In the genomic region with DNA sequence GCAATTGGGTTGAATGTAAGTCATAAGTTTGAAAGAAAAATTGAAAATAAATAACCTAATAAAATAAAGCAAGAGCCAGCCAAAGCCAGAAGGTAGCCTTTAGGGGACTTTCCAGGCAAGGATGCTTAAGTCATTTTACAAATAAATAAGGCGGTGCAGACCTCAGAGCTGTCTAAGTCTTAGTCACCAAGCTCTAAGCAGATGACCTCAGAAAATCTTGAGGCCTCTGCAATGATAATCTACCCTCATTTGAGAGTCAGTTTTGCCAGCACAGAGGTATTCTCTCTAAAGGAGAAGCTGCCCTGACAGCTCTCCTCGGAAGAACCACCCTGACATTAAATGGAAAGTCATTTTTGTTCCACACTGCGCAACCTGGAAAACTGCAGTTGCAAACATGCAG, we compare ENCODE assay signal across 9 cellular contexts.
A peak's percentile ranks its signal among the peaks of the same experiment; 100 is the strongest.
DNase-seq lines count a peak whose midpoint lies in the region; ATAC-seq and TF ChIP-seq lines count a peak whose summit lies in the region.
"Had no signal": no experiment of that assay in that cellular context is flagged by ENCODE, and none has a peak within 500 bp of the region (broad histone marks: within the 10 kb centered on the region; RNA-seq: fewer than 3 reads in every experiment).

No MANE protein-coding gene starts in this region.

- peak overlapping the region; percentile 64 for H3K4me2 ChIP-seq in DOHH2 (ENCODE audit: low read length)

- H3K27me3 ChIP-seq in DOHH2 (ENCODE audit: control insufficient read depth, low read length), result no peaks in the 10 kb centered on the region

- H3K9me2 ChIP-seq in DOHH2 (replicated peaks; ENCODE audit: control insufficient read depth, low read length), result no peaks in the 10 kb centered on the region

- peaks cover 97% of the 10 kb centered on the region for H3F3A ChIP-seq in DOHH2 (ENCODE audit: control insufficient read depth, insufficient read depth)

- peak; percentile 57 for ATAC-seq in GM19452 (IDR thresholded peaks at IDR 0.05; ENCODE audit: unreplicated experiment)
- peak; percentile 50 for ATAC-seq in HG03280 (IDR thresholded peaks at IDR 0.05; ENCODE audit: unreplicated experiment)

- DNase-seq in choroid plexus epithelial cell (ENCODE audit: low read depth) (peak; percentile 47), mesenteric fat pad (ENCODE audit: low spot score) (no peak), NCI-H146 (lab: John Stamatoyannopoulos, UW) (no peak), hypothalamus (lab: John Stamatoyannopoulos, UW) (no peak)
- no peak for DNase-seq in activated CD8-positive, alpha-beta memory T cell treated with anti-CD3 and anti-CD28 coated beads for 24 hours
- DNase-seq: GOT3 had no signal

- TF ChIP-seq CTCF in DOHH2 (IDR thresholded peaks at IDR 0.05; ENCODE audit: low read depth, low read length, poor library complexity, severe bottlenecking) (no peak), choroid plexus epithelial cell (conservative IDR thresholded peaks at IDR 0.05; ENCODE audit: low read depth, low read length) (no peak)

- no peaks in the 10 kb centered on the region for H3K9me3 ChIP-seq in DOHH2 (ENCODE audit: control insufficient read depth, insufficient read depth, low read length)

- peaks cover 100% of the 10 kb centered on the region for H3K79me2 ChIP-seq in DOHH2 (ENCODE audit: control insufficient read depth, low read length)

- H3K36me3 ChIP-seq in DOHH2 (ENCODE audit: control insufficient read depth, low read length), result peaks cover 98% of the 10 kb centered on the region

- peak overlapping the region; percentile 87 for H3K27ac ChIP-seq in DOHH2 (ENCODE audit: low read depth, low read length)

- H4K20me1 ChIP-seq in DOHH2 (ENCODE audit: control insufficient read depth, insufficient read depth, low read depth, low read length), result peaks cover 4% of the 10 kb centered on the region; the same call in 1 of the 2 replicates

- H3K4me1 ChIP-seq in DOHH2 (ENCODE audit: control insufficient read depth, low read length), result peaks cover 100% of the 10 kb centered on the region

- H3K4me3 ChIP-seq in DOHH2 (ENCODE audit: low read length) (peak overlapping the region; percentile 59), choroid plexus epithelial cell (ENCODE audit: low read depth, low read length) (no peak overlapping the region)
